ENCODE assay signal across 12 cellular contexts in genomic region chr9:33107762-33108161, GRCh38. TPM values are rescaled to one million over a fixed set of nuclear protein-coding genes. Genes with fewer than 3 reads are reported as not detected.
DNase-seq lines count a peak whose midpoint lies in the region; ATAC-seq, FAIRE-seq and TF ChIP-seq lines count a peak whose summit lies in the region.
"Had no signal": no experiment of that assay in that cellular context is flagged by ENCODE, and none has a peak within 500 bp of the region (broad histone marks: within the 10 kb centered on the region; RNA-seq: fewer than 3 reads in every experiment).

No MANE protein-coding gene starts in this region.

- DNase-seq in heart right ventricle: no peak
- no peak for DNase-seq in left ventricle myocardium superior
- DNase-seq in esophagus squamous epithelium (lab: John Stamatoyannopoulos, UW): no peak
- no peak for DNase-seq in urothelium cell line (ENCODE audit: low spot score)
- DNase-seq in NCI-H1436 (lab: John Stamatoyannopoulos, UW): no peak
- DNase-seq: DMS79 treated with DMSO at 0.1 percent for 48 hours, NCI-H2081 had no signal

- ATAC-seq in heart right ventricle (peak in 1 of 8 donors; percentile 5), left ventricle myocardium superior (no peak), GM18858 (IDR thresholded peaks at IDR 0.05; ENCODE audit: unreplicated experiment) (no peak), HG03175 (IDR thresholded peaks at IDR 0.05; ENCODE audit: unreplicated experiment) (no peak)

- H3K9me3 ChIP-seq in heart right ventricle (no peaks in the 10 kb centered on the region), esophagus squamous epithelium (no peaks in the 10 kb centered on the region), parathyroid adenoma (ENCODE audit: control insufficient read depth, low read length) (no peaks in the 10 kb centered on the region)

- intact Hi-C loops in heart right ventricle (cut with DNase I) (loop anchor here in 5 of 10 donors (2.0 to 10.0 kb wide), 5 partner anchors 50 to 67 kb away; partner anchors contain the start of gene B4GALT1 (in 3 of the 5)), left ventricle myocardium superior (cut with micrococcal nuclease) (no loop called here), esophagus squamous epithelium (cut with DNase I) (no loop called here)

- no peaks in the 10 kb centered on the region for H3K79me2 ChIP-seq in parathyroid adenoma

- H3K36me3 ChIP-seq in heart right ventricle (peaks cover 0 to 36% (median 8%) of the 10 kb centered on the region in 9 donors), esophagus squamous epithelium (peaks cover 0 to 34% (median 2%) of the 10 kb centered on the region in 3 donors), parathyroid adenoma (ENCODE audit: control insufficient read depth, insufficient read depth, low read length) (no peaks in the 10 kb centered on the region)

- H3K27ac ChIP-seq in heart right ventricle: peak overlapping the region; percentile 9 to 95 (median 82)
- H3K27ac ChIP-seq in esophagus squamous epithelium: peak overlapping the region; percentile 67 to 84 (median 77)
- H3K27ac ChIP-seq in parathyroid adenoma: peak overlapping the region; percentile 74
- H3K27ac ChIP-seq: KMS-11 had no signal

- H3K27me3 ChIP-seq in heart right ventricle (no peaks in the 10 kb centered on the region), esophagus squamous epithelium (no peaks in the 10 kb centered on the region), parathyroid adenoma (ENCODE audit: control insufficient read depth, insufficient read depth, low read length) (no peaks in the 10 kb centered on the region)

- no peak overlapping the region for H2AFZ ChIP-seq in parathyroid adenoma

- H3K4me1 ChIP-seq in heart right ventricle (peaks cover 5 to 59% (median 31%) of the 10 kb centered on the region in 9 donors), esophagus squamous epithelium (peaks cover 11 to 34% (median 12%) of the 10 kb centered on the region in 3 donors), parathyroid adenoma (peaks cover 16% of the 10 kb centered on the region)

- 62 to 68% methylated on average over 5 of the region's 5 CpGs for WGBS in heart right ventricle, 2 donors
- WGBS in esophagus squamous epithelium, 2 donors: 55 to 70% methylated on average over 4 to 5 of the region's 5 CpGs

- FAIRE-seq in urothelium cell line (lab: Jason Lieb, UNC): peak; percentile 17
- FAIRE-seq: GM19239 had no signal

- TF ChIP-seq CTCF in heart right ventricle (IDR thresholded peaks at IDR 0.05) (no peak), esophagus squamous epithelium (IDR thresholded peaks at IDR 0.05) (no peak), parathyroid adenoma (IDR thresholded peaks at IDR 0.05) (no peak)

- no peak overlapping the region for H3K9ac ChIP-seq in parathyroid adenoma
- H3K9ac ChIP-seq: KMS-11 had no signal

- no peak for TF ChIP-seq POLR2A in esophagus squamous epithelium (IDR thresholded peaks at IDR 0.05)

- no peak overlapping the region for H3K4me2 ChIP-seq in parathyroid adenoma (ENCODE audit: low read length)
- H3K4me2 ChIP-seq: KMS-11 had no signal

- H3K4me3 ChIP-seq in heart right ventricle (no peak overlapping the region), esophagus squamous epithelium (no peak overlapping the region), parathyroid adenoma (ENCODE audit: low read depth, low read length) (no peak overlapping the region)

RNA-seq across cellular contexts. Expression of gene SMU1, which starts 31.3 kb away (rescaled TPM):
- total RNA-seq in heart right ventricle: 10 to 100 TPM; 14.9 to 18.5 (median 17.3) TPM
- 1 to 10 TPM; 5.8 to 8.5 TPM for polyA plus RNA-seq in heart right ventricle
- total RNA-seq in left ventricle myocardium superior: 16.3 TPM
- 10 to 100 TPM in 3 of 4 donors, 1 to 10 TPM in 1; 9.4 to 19.1 (median 13.6) TPM for total RNA-seq in esophagus squamous epithelium

RNA-seq across cellular contexts. Expression of gene B4GALT1, which starts 59.4 kb away (rescaled TPM):
- 100 to 1,000 TPM in 1 of 10 donors, 10 to 100 TPM in 9; 30.0 to 117 (median 43.1) TPM for total RNA-seq in heart right ventricle
- 10 to 100 TPM; 14.8 to 29.0 TPM for polyA plus RNA-seq in heart right ventricle
- total RNA-seq in left ventricle myocardium superior: 42.5 TPM
- 10 to 100 TPM; 42.3 to 60.4 (median 47.9) TPM for total RNA-seq in esophagus squamous epithelium
